Comparison of ENCODE assay signal across 16 cellular contexts in the genomic region with DNA sequence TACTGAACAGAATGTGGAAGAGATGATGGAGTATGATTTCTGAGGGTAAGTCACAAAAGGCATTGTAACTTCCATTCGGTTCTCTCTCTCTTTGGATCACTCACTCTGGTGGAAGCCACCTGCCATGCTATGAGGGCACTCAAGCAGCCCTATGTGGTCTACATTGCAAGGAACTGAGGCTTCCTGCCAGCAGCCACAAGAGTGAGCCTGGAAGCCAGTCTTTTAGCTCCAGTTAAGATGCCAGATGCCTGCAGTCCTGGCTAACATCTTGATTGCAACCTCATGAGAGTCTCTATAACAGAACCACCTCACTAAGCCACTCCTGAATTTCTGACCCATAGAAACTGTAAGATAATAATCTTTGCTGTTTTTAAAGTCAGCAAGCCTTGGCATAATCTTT.
"Had no signal": no experiment of that assay in that cellular context is flagged by ENCODE, and none has a peak within 500 bp of the region (broad histone marks: within the 10 kb centered on the region; RNA-seq: fewer than 3 reads in every experiment).

No MANE protein-coding gene starts in this region.

- H3K4me1 ChIP-seq: heart left ventricle, tibial nerve had no signal

- H3K36me3 ChIP-seq: cardiac muscle cell, heart left ventricle, tibial nerve had no signal

- H3K4me1 Mint-ChIP-seq: activated CD4-positive, alpha-beta memory T cell treated with anti-CD3 and anti-CD28 coated beads, Interleukin-2, amount 10 ng/mL, durations not matched to agents 7 days and 5 days; activated CD4-positive, alpha-beta T cell treated with anti-CD3 and anti-CD28 coated beads for 36 hours; stimulated activated effector memory CD8-positive, alpha-beta T cell treated with anti-CD3 and anti-CD28 coated beads, Interleukin-12 subunit alpha, Interleukin-12 subunit beta, amount 100 ng/mL, for 72 hours had no signal

- H3K9me3 ChIP-seq: heart left ventricle, tibial nerve had no signal

- DNase-seq: activated CD4-positive, alpha-beta memory T cell treated with anti-CD3 and anti-CD28 coated beads, Interleukin-2, amount 10 ng/mL, durations not matched to agents 7 days and 5 days; activated CD4-positive, alpha-beta T cell treated with anti-CD3 and anti-CD28 coated beads for 36 hours; activated gamma-delta T cell; activated T-cell treated with anti-CD3 and anti-CD28 coated beads, Interleukin-2, amount 50 U/mL, for 48 hours; aorta; foreskin melanocyte; heart left ventricle; retina; T1000 had no signal

- H3K27ac ChIP-seq: cardiac muscle cell, heart left ventricle, skin epidermis, tibial nerve, VCaP had no signal

- H3K27ac Mint-ChIP-seq: activated CD4-positive, alpha-beta memory T cell treated with anti-CD3 and anti-CD28 coated beads, Interleukin-2, amount 10 ng/mL, durations not matched to agents 7 days and 5 days; activated CD4-positive, alpha-beta T cell treated with anti-CD3 and anti-CD28 coated beads for 36 hours; activated naive CD8-positive, alpha-beta T cell; stimulated activated effector memory CD8-positive, alpha-beta T cell treated with anti-CD3 and anti-CD28 coated beads, Interleukin-12 subunit alpha, Interleukin-12 subunit beta, amount 100 ng/mL, for 72 hours had no signal

- H3K36me3 Mint-ChIP-seq: activated naive CD8-positive, alpha-beta T cell; stimulated activated effector memory CD8-positive, alpha-beta T cell treated with anti-CD3 and anti-CD28 coated beads, Interleukin-12 subunit alpha, Interleukin-12 subunit beta, amount 100 ng/mL, for 72 hours had no signal

- H3K4me3 ChIP-seq: cardiac muscle cell, heart left ventricle, skin epidermis, tibial nerve had no signal

- H3K27me3 Mint-ChIP-seq: activated CD4-positive, alpha-beta memory T cell treated with anti-CD3 and anti-CD28 coated beads, Interleukin-2, amount 10 ng/mL, durations not matched to agents 7 days and 5 days; activated CD4-positive, alpha-beta T cell treated with anti-CD3 and anti-CD28 coated beads for 36 hours; activated naive CD8-positive, alpha-beta T cell had no signal

- H3K4me3 Mint-ChIP-seq: activated CD4-positive, alpha-beta memory T cell treated with anti-CD3 and anti-CD28 coated beads, Interleukin-2, amount 10 ng/mL, durations not matched to agents 7 days and 5 days; activated CD4-positive, alpha-beta T cell treated with anti-CD3 and anti-CD28 coated beads for 36 hours; activated naive CD8-positive, alpha-beta T cell; neural crest cell; stimulated activated effector memory CD8-positive, alpha-beta T cell treated with anti-CD3 and anti-CD28 coated beads, Interleukin-12 subunit alpha, Interleukin-12 subunit beta, amount 100 ng/mL, for 72 hours had no signal

- H3K27me3 ChIP-seq: cardiac muscle cell, heart left ventricle, tibial nerve had no signal

- ATAC-seq: activated CD4-positive, alpha-beta T cell treated with anti-CD3 and anti-CD28 coated beads for 36 hours; heart left ventricle; stimulated activated effector memory CD8-positive, alpha-beta T cell treated with anti-CD3 and anti-CD28 coated beads, Interleukin-12 subunit alpha, Interleukin-12 subunit beta, amount 100 ng/mL, for 72 hours had no signal
